12 cellular contexts compared by ENCODE assay signal in the genomic region with DNA sequence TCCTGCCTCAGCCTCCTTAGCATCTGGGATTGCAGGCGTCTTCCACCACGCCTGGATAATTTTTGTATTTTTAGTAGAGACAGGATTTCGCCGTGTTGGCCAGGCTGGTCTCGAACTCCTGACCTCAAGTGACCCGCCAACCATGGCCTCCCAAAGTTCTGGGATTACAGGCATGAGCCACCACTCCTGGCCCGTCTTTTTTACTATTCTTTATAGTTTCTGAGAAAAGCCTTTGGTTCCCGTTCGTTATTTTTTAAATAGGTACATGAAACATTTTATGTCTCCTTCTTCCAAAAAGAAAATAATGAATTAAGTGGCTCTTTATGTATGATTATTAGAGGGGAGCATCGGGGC. TPM values are rescaled to one million over a fixed set of nuclear protein-coding genes. Genes with fewer than 3 reads are reported as not detected.
DNase-seq lines count a peak whose midpoint lies in the region; ATAC-seq and TF ChIP-seq lines count a peak whose summit lies in the region.
"Had no signal": no experiment of that assay in that cellular context is flagged by ENCODE, and none has a peak within 500 bp of the region (broad histone marks: within the 10 kb centered on the region; RNA-seq: fewer than 3 reads in every experiment).

No MANE protein-coding gene starts in this region.

- H3K9ac ChIP-seq in endocrine pancreas (ENCODE audit: control insufficient read depth, insufficient read depth, low read length): peak overlapping the region; percentile 24

- H3K9me3 ChIP-seq in heart left ventricle (no peaks in the 10 kb centered on the region), endocrine pancreas (ENCODE audit: control insufficient read depth, low read length) (no peaks in the 10 kb centered on the region), upper lobe of right lung (no peaks in the 10 kb centered on the region)

- peak overlapping the region in 10 of 12 donors; percentile 4 to 81 (median 58) for H3K27ac ChIP-seq in heart left ventricle
- peak overlapping the region; percentile 75 for H3K27ac ChIP-seq in upper lobe of right lung

- no peak for TF ChIP-seq CTCF in heart left ventricle (IDR thresholded peaks at IDR 0.05)
- no peak for TF ChIP-seq CTCF in upper lobe of right lung (IDR thresholded peaks at IDR 0.05)

- H3K36me3 ChIP-seq in heart left ventricle: no peaks in the 10 kb centered on the region
- no peaks in the 10 kb centered on the region for H3K36me3 ChIP-seq in endocrine pancreas (ENCODE audit: control insufficient read depth, insufficient read depth, low read length)
- H3K36me3 ChIP-seq in upper lobe of right lung: no peaks in the 10 kb centered on the region

- intact Hi-C loops in heart left ventricle (cut with DNase I) (loop anchor here in 1 of 10 donors (1.0 kb wide), 1 partner anchor 28 kb away; no protein-coding TSS in a partner anchor), left ventricle myocardium superior (cut with micrococcal nuclease) (no loop called here), upper lobe of right lung (cut with DNase I) (no loop called here)

- no peak for TF ChIP-seq POLR2A in heart left ventricle (IDR thresholded peaks at IDR 0.05)

- 80 to 82% (median 81%) methylated on average over 10 of the region's 10 CpGs for WGBS in heart left ventricle, 4 donors

- H3K27me3 ChIP-seq in heart left ventricle (no peaks in the 10 kb centered on the region), endocrine pancreas (ENCODE audit: control insufficient read depth, insufficient read depth, low read length) (no peaks in the 10 kb centered on the region), upper lobe of right lung (no peaks in the 10 kb centered on the region)

- peak overlapping the region in 2 of 12 donors; percentile 34 to 46 for H3K4me3 ChIP-seq in heart left ventricle
- peak overlapping the region; percentile 74 for H3K4me3 ChIP-seq in endocrine pancreas (ENCODE audit: control insufficient read depth, insufficient read depth, low read length)
- peak overlapping the region; percentile 42 for H3K4me3 ChIP-seq in upper lobe of right lung

- H3K4me1 ChIP-seq in heart left ventricle (peaks cover 0 to 19% (median 2%) of the 10 kb centered on the region in 12 donors), endocrine pancreas (ENCODE audit: control insufficient read depth, insufficient read depth, low read length) (no peaks in the 10 kb centered on the region), upper lobe of right lung (no peaks in the 10 kb centered on the region)

- DNase-seq in heart left ventricle: no peak
- DNase-seq in left ventricle myocardium superior: no peak
- DNase-seq in myocyte (ENCODE audit: low read depth): peak; percentile 2
- no peak for DNase-seq in upper lobe of right lung
- no peak for DNase-seq in NCI-H2227 treated with DMSO at 0.1 percent for 48 hours (lab: John Stamatoyannopoulos, UW)
- no peak for DNase-seq in NCI-H510A (lab: John Stamatoyannopoulos, UW)
- DNase-seq: activated T-cell treated with anti-CD3 and anti-CD28 coated beads, Interleukin-2, amount 50 U/mL, for 1 hour; aorta had no signal

- no peak for ATAC-seq in heart left ventricle
- no peak for ATAC-seq in left ventricle myocardium superior
- ATAC-seq in upper lobe of right lung: no peak
- no peak for ATAC-seq in GM21576 (IDR thresholded peaks at IDR 0.05; ENCODE audit: unreplicated experiment)

RNA-seq across cellular contexts. Expression of a gene that starts 0.6 kb away (rescaled TPM):
- total RNA-seq in heart left ventricle (under 1 TPM in 2 of 9 donors, not detected in 7; 0.70 to 0.75 TPM), left ventricle myocardium superior (not detected), myocyte (not detected in 2 replicates), upper lobe of right lung (0.75 TPM)
- not detected for polyA plus RNA-seq in heart left ventricle
- not detected for polyA plus RNA-seq in myocyte (2012)
- total RNA-seq: aorta, Daoy, sciatic nerve had no signal
